In the genomic region with DNA sequence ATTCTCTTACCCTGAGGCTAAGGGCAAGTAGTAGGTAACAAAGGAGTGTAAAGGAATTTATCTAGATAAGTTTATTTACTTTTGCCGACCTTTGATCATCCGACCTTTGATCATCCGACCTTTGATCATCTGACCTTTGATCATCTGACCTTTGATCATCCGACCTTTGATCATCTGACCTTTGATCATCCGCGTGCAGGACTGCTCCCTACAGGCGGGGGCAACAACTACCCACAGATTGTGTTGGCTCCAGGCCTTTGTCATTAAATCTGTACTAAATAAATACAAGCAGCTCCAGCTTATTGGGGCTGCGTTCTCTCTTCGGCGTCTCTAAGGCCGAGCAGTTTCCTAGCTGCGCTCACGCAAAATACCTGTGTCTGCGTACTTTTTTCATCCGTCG, we compare ENCODE assay signal across 26 cellular contexts.
"Had no signal": no experiment of that assay in that cellular context is flagged by ENCODE, and none has a peak within 500 bp of the region (broad histone marks: within the 10 kb centered on the region; RNA-seq: fewer than 3 reads in every experiment).

No MANE protein-coding gene starts in this region.

- ATAC-seq: gastroesophageal sphincter; pancreas; right cardiac atrium; stimulated activated naive CD8-positive, alpha-beta T cell treated with anti-CD3 and anti-CD28 coated beads, Interleukin-15, Interleukin-2, amounts not matched to agents 100 U/mL and 50 U/mL, for 24 hours had no signal

- H3K4me3 ChIP-seq: coronary artery, esophagus muscularis mucosa, gastroesophageal sphincter, left ventricle myocardium inferior, lung, pancreas, smooth muscle cell, suprapubic skin, thyroid gland had no signal

- H3K4me3 Mint-ChIP-seq: immature natural killer cell, naive B cell, nephron, type B pancreatic cell had no signal

- FAIRE-seq: endometrium, keratinocyte, pancreas, urothelium cell line had no signal

- H3K27ac Mint-ChIP-seq: immature natural killer cell, naive B cell, nephron, progenitor cell of endocrine pancreas, type B pancreatic cell had no signal

- H3K27me3 ChIP-seq: dorsolateral prefrontal cortex, esophagus muscularis mucosa, gastroesophageal sphincter, pancreas, suprapubic skin, thyroid gland had no signal

- H3K27ac ChIP-seq: coronary artery, epithelial cell of prostate, esophagus muscularis mucosa, gastroesophageal sphincter, left ventricle myocardium inferior, pancreas, suprapubic skin, thyroid gland had no signal

- H3K9me3 ChIP-seq: esophagus muscularis mucosa, gastroesophageal sphincter, left ventricle myocardium inferior, pancreas, suprapubic skin, thyroid gland had no signal

- H3K4me1 Mint-ChIP-seq: nephron had no signal

- H3K27me3 Mint-ChIP-seq: naive B cell, progenitor cell of endocrine pancreas, type B pancreatic cell had no signal

- H3K4me1 ChIP-seq: pancreas, suprapubic skin, thyroid gland had no signal

- H3K4me2 ChIP-seq: smooth muscle cell had no signal

- DNase-seq: dorsolateral prefrontal cortex; effector CD8-positive, alpha-beta T cell; glutamatergic neuron; immature natural killer cell; left ventricle myocardium inferior; mesenchymal stem cell; naive B cell; occipital lobe; pancreas; right cardiac atrium; stimulated activated CD4-positive, alpha-beta T cell treated with anti-CD3 and anti-CD28 coated beads, Interleukin-2, amount 100 ng/mL, for 48 hours; stimulated activated naive CD8-positive, alpha-beta T cell treated with anti-CD3 and anti-CD28 coated beads, Interleukin-15, Interleukin-2, amounts not matched to agents 100 U/mL and 50 U/mL, for 24 hours; thyroid gland had no signal

- H3K9me3 Mint-ChIP-seq: immature natural killer cell, naive B cell, type B pancreatic cell had no signal
